ENCODE assay signal across 1 cellular context in genomic region chr9:96418920-96419690, GRCh38.
TF ChIP-seq lines count a peak whose summit lies in the region.

No MANE protein-coding gene starts in this region.

TF ChIP-seq in HepG2, 621 proteins besides CTCF, POLR2A, EP300 and RAD21 (continues in another document):
- TF ChIP-seq MYPOP (CRISPR knock-in tag; IDR thresholded peaks at IDR 0.05) (no peak), ZNF234 (CRISPR knock-in tag; conservative IDR thresholded peaks at IDR 0.05) (no peak), PLRG1 (conservative IDR thresholded peaks at IDR 0.05) (no peak), ZNF326 (CRISPR knock-in tag; IDR thresholded peaks at IDR 0.05; ENCODE audit: borderline replicate concordance) (no peak), ATAD3A (CRISPR knock-in tag; IDR thresholded peaks at IDR 0.05) (no peak), HNRNPL (IDR thresholded peaks at IDR 0.05; ENCODE audit: low read depth, low read length) (peak; percentile 30; the same call in 1 of the 2 replicates), SMAD1 (CRISPR knock-in tag; IDR thresholded peaks at IDR 0.05; ENCODE audit: borderline replicate concordance, low read depth) (no peak), MXD4 (CRISPR knock-in tag; IDR thresholded peaks at IDR 0.05) (peak; percentile 66), RFXANK (CRISPR knock-in tag; IDR thresholded peaks at IDR 0.05) (0 out of 2 replicates have a peak, but pooled peaks have one; percentile 21), ZNF33A (CRISPR knock-in tag; IDR thresholded peaks at IDR 0.05; ENCODE audit: borderline replicate concordance) (no peak), ARNT2 (CRISPR knock-in tag; IDR thresholded peaks at IDR 0.05; ENCODE audit: low read depth) (peak; percentile 15; the same call in 1 of the 2 replicates), ZNF318 (CRISPR knock-in tag; IDR thresholded peaks at IDR 0.05) (0 out of 2 replicates have a peak, but pooled peaks have one; percentile 15), KDM2A (CRISPR knock-in tag; IDR thresholded peaks at IDR 0.05; ENCODE audit: borderline replicate concordance, low read depth) (peak; percentile 78), HMG20B (CRISPR knock-in tag; conservative IDR thresholded peaks at IDR 0.05) (0 out of 2 replicates have a peak, but pooled peaks have one; percentile 56), POLR2G (IDR thresholded peaks at IDR 0.05; ENCODE audit: low read depth, low read length) (peak; percentile 88), ZNF20 (CRISPR knock-in tag; IDR thresholded peaks at IDR 0.05) (no peak), AHDC1 (CRISPR knock-in tag; IDR thresholded peaks at IDR 0.05; ENCODE audit: borderline replicate concordance) (no peak), SCMH1 (CRISPR knock-in tag; IDR thresholded peaks at IDR 0.05; ENCODE audit: borderline replicate concordance) (no peak), ZNF589 (CRISPR knock-in tag; conservative IDR thresholded peaks at IDR 0.05) (peak; percentile 49), YY1 (IDR thresholded peaks at IDR 0.05; ENCODE audit: insufficient read depth, insufficient replicate concordance, low read depth, low read length) (peak; percentile 21), ZNF264 (CRISPR knock-in tag; IDR thresholded peaks at IDR 0.05) (no peak), YEATS2 (CRISPR knock-in tag; IDR thresholded peaks at IDR 0.05; ENCODE audit: borderline replicate concordance) (peak; percentile 54; the same call in 1 of the 2 replicates), SATB2 (CRISPR knock-in tag; IDR thresholded peaks at IDR 0.05) (no peak), JUND (CRISPR knock-in tag; IDR thresholded peaks at IDR 0.05) (no peak), ZNF354B (CRISPR knock-in tag; IDR thresholded peaks at IDR 0.05) (no peak), IRX3 (CRISPR knock-in tag; IDR thresholded peaks at IDR 0.05; ENCODE audit: borderline replicate concordance, low read depth) (no peak), CEBPG (CRISPR knock-in tag; IDR thresholded peaks at IDR 0.05) (no peak), HBP1 (CRISPR knock-in tag; IDR thresholded peaks at IDR 0.05; ENCODE audit: low read depth) (no peak), RNF2 (conservative IDR thresholded peaks at IDR 0.05; ENCODE audit: low read depth) (no peak), SP1 (IDR thresholded peaks at IDR 0.05) (no peak), SP1 (CRISPR knock-in tag; IDR thresholded peaks at IDR 0.05) (no peak; the same call in 1 of the 2 replicates), TAF1 (CRISPR knock-in tag; IDR thresholded peaks at IDR 0.05) (no peak; the same call in 1 of the 2 replicates), SOX5 (CRISPR knock-in tag; IDR thresholded peaks at IDR 0.05; ENCODE audit: borderline replicate concordance) (no peak), PHF21A (CRISPR knock-in tag; IDR thresholded peaks at IDR 0.05) (0 out of 2 replicates have a peak, but pooled peaks have one; percentile 21), GLMP (CRISPR knock-in tag; IDR thresholded peaks at IDR 0.05; ENCODE audit: borderline replicate concordance) (no peak), ZNF34 (CRISPR knock-in tag; IDR thresholded peaks at IDR 0.05; ENCODE audit: borderline replicate concordance) (peak; percentile 58; the same call in 1 of the 2 replicates), GABPB1 (CRISPR knock-in tag; IDR thresholded peaks at IDR 0.05) (peak; percentile 58; the same call in 1 of the 2 replicates), ARID2 (CRISPR knock-in tag; IDR thresholded peaks at IDR 0.05; ENCODE audit: borderline replicate concordance) (no peak), ZBTB10 (CRISPR knock-in tag; IDR thresholded peaks at IDR 0.05; ENCODE audit: borderline replicate concordance) (no peak), SP140L (CRISPR knock-in tag; IDR thresholded peaks at IDR 0.05; ENCODE audit: borderline replicate concordance) (no peak; the same call in 1 of the 2 replicates), ZNF333 (CRISPR knock-in tag; IDR thresholded peaks at IDR 0.05; ENCODE audit: borderline replicate concordance) (no peak), ZNF552 (CRISPR knock-in tag; IDR thresholded peaks at IDR 0.05; ENCODE audit: borderline replicate concordance) (no peak), ZMYM3 (CRISPR knock-in tag; IDR thresholded peaks at IDR 0.05) (no peak; the same call in 1 of the 2 replicates), FOXA3 (CRISPR knock-in tag; IDR thresholded peaks at IDR 0.05) (0 out of 2 replicates have a peak, but pooled peaks have one; percentile 20), MAFK (conservative IDR thresholded peaks at IDR 0.05 in 1 of 2, IDR thresholded peaks at IDR 0.05 in 1 of 2; ENCODE audit: low read length in 2 of 2) (no peak), FOXA1 (IDR thresholded peaks at IDR 0.05) (no peak), FOXA1 (CRISPR knock-in tag; IDR thresholded peaks at IDR 0.05) (no peak), RBFOX2 (IDR thresholded peaks at IDR 0.05; ENCODE audit: low read depth, low read length) (peak; percentile 93)
